Comparison of ENCODE assay signal across 22 cellular contexts in genomic region chrX:37879692-37880091, GRCh38.
"Had no signal": no experiment of that assay in that cellular context is flagged by ENCODE, and none has a peak within 500 bp of the region (broad histone marks: within the 10 kb centered on the region; RNA-seq: fewer than 3 reads in every experiment).

No MANE protein-coding gene starts in this region.

- H3K36me3 ChIP-seq: colonic mucosa, esophagus squamous epithelium, neutrophil, sigmoid colon, stomach, thoracic aorta, transverse colon had no signal

- H3K9me3 ChIP-seq: colonic mucosa, esophagus squamous epithelium, neutrophil, psoas muscle, sigmoid colon, stomach, thoracic aorta, transverse colon had no signal

- H3K27me3 ChIP-seq: colonic mucosa, esophagus squamous epithelium, foreskin keratinocyte, hepatocyte, neutrophil, sigmoid colon, transverse colon had no signal

- H3K4me3 ChIP-seq: colonic mucosa, esophagus squamous epithelium, hepatocyte, lung, psoas muscle, sigmoid colon, stomach, thoracic aorta, transverse colon had no signal

- H3K4me1 ChIP-seq: colonic mucosa, esophagus squamous epithelium, psoas muscle, sigmoid colon, stomach, transverse colon had no signal

- H3K27ac ChIP-seq: colonic mucosa, esophagus squamous epithelium, foreskin keratinocyte, hepatocyte, neutrophil, psoas muscle, sigmoid colon, stomach, thoracic aorta, transverse colon had no signal

- DNase-seq: colonic mucosa; dermis blood vessel endothelial cell; esophagus squamous epithelium; foreskin keratinocyte; head of caudate nucleus; kidney; left cardiac atrium; left ventricle myocardium superior; mesendoderm; naive thymus-derived CD4-positive, alpha-beta T cell; psoas muscle; sigmoid colon; small intestine; stimulated activated CD4-positive, alpha-beta T cell treated with anti-CD3 and anti-CD28 coated beads, Interleukin-12 subunit alpha, Interleukin-12 subunit beta, amount 100 ng/mL, for 4 hours; stimulated activated naive CD4-positive, alpha-beta T cell; stomach; substantia nigra; transverse colon had no signal
